ENCODE assay signal across 9 cellular contexts in genomic region chr7:143490719-143491306, GRCh38. TPM values are rescaled to one million over a fixed set of nuclear protein-coding genes. Genes with fewer than 3 reads are reported as not detected.
A peak's percentile ranks its signal among the peaks of the same experiment; 100 is the strongest.
DNase-seq lines count a peak whose midpoint lies in the region; ATAC-seq, FAIRE-seq and TF ChIP-seq lines count a peak whose summit lies in the region.
"Had no signal": no experiment of that assay in that cellular context is flagged by ENCODE, and none has a peak within 500 bp of the region (broad histone marks: within the 10 kb centered on the region; RNA-seq: fewer than 3 reads in every experiment).

No MANE protein-coding gene starts in this region.

- ATAC-seq in WTC11 (peak; percentile 98), HG02678 (IDR thresholded peaks at IDR 0.05; ENCODE audit: unreplicated experiment) (no peak)

- no peak overlapping the region for H3K27ac ChIP-seq in keratinocyte (ENCODE audit: control insufficient read depth, insufficient read depth, low read length)

- H3K4me1 ChIP-seq in BE2C: peaks cover 19% of the 10 kb centered on the region
- peaks cover 10% of the 10 kb centered on the region for H3K4me1 ChIP-seq in keratinocyte (ENCODE audit: control insufficient read depth, extremely low read depth, insufficient read depth, low read length)

- no peaks in the 10 kb centered on the region for H3K79me2 ChIP-seq in keratinocyte (ENCODE audit: control insufficient read depth, insufficient read depth, low read length)

- in situ Hi-C loops in KBM-7 (cut with MboI; ENCODE audit: low pct_unique_long_range_greater_than_20kb, low sequenced_read_pairs): no loop called here

- no peak overlapping the region for H3K4me3 ChIP-seq in BE2C (ENCODE audit: low read depth, low read length)
- H3K4me3 ChIP-seq in HFF-Myc (replicated peaks; ENCODE audit: low read depth, low read length): no peak overlapping the region
- H3K4me3 ChIP-seq in keratinocyte (ENCODE audit: control insufficient read depth in 2 of 3, extremely low read depth in 1 of 3, insufficient read depth in 2 of 3, low read depth in 1 of 3, low read length in 3 of 3): no peak overlapping the region

- POLR2A ChIA-PET in WTC11 (lab: Charles Lee): no interaction called here

- CTCF ChIA-PET in WTC11 (lab: Charles Lee): interaction anchor here (0.7 to 1.5 kb wide), 3 partner anchors 11 to 73 kb away, joined by 3 to 7 read pairs (median 3); no protein-coding TSS in a partner anchor

- H3K27ac Mint-ChIP-seq in WTC11: no peak overlapping the region

- no peaks in the 10 kb centered on the region for H3K36me3 Mint-ChIP-seq in WTC11

- peak; percentile 47 for DNase-seq in BE2C
- DNase-seq in HFF-Myc (ENCODE audit: extremely low read depth, low read depth): no peak
- peak; percentile 48 for DNase-seq in WTC11 (ENCODE audit: low spot score)
- DNase-seq in keratinocyte (ENCODE audit: low read depth, low spot score): no peak
- DNase-seq in NCI-H1436 treated with DMSO at 0.1 percent for 48 hours (lab: John Stamatoyannopoulos, UW): no peak
- no peak for DNase-seq in GF-D8 (lab: John Stamatoyannopoulos, UW)
- no peak for DNase-seq in KBM-7

- H3K4me2 ChIP-seq in keratinocyte (ENCODE audit: control insufficient read depth, extremely low read depth, insufficient read depth, low read depth, low read length): no peak overlapping the region

- H3K27me3 ChIP-seq in BE2C: no peaks in the 10 kb centered on the region; the same call in 1 of the 2 replicates
- H3K27me3 ChIP-seq in keratinocyte (ENCODE audit: control insufficient read depth, extremely low read depth, insufficient read depth, low read length): no peaks in the 10 kb centered on the region

- no peak overlapping the region for H3K9ac ChIP-seq in keratinocyte (ENCODE audit: control insufficient read depth, extremely low read depth, insufficient read depth, low read length)

- H3K27me3 Mint-ChIP-seq in WTC11 (ENCODE audit: low read depth): no peaks in the 10 kb centered on the region

- no peak overlapping the region for H2AFZ ChIP-seq in keratinocyte (ENCODE audit: control insufficient read depth, low read length)

- dilution Hi-C loops in keratinocyte (cut with MboI; ENCODE audit: extremely low pct_ligation_motif_present, low sequenced_read_pairs): no loop called here

- peak; percentile 43 for FAIRE-seq in keratinocyte (lab: Jason Lieb, UNC)
- FAIRE-seq: TTC549 had no signal

- H4K20me1 ChIP-seq in keratinocyte (ENCODE audit: control insufficient read depth, extremely low read depth, insufficient read depth, low read length): no peaks in the 10 kb centered on the region

- H3K9me1 ChIP-seq in keratinocyte (ENCODE audit: control insufficient read depth, extremely low read depth, insufficient read depth, low read length): no peaks in the 10 kb centered on the region

- H3K4me1 Mint-ChIP-seq in WTC11: peaks cover 3% of the 10 kb centered on the region; the same call in 1 of the 2 replicates

- H3K36me3 ChIP-seq in BE2C: no peaks in the 10 kb centered on the region
- H3K36me3 ChIP-seq in keratinocyte (ENCODE audit: control insufficient read depth in 2 of 2, extremely low read depth in 1 of 2, insufficient read depth in 2 of 2, low read length in 2 of 2): no peaks in the 10 kb centered on the region

- no peaks in the 10 kb centered on the region for H3K9me3 ChIP-seq in BE2C
- no peaks in the 10 kb centered on the region for H3K9me3 ChIP-seq in keratinocyte (ENCODE audit: control insufficient read depth, low read depth, low read length)

- no peaks in the 10 kb centered on the region; the same call in 1 of the 2 replicates for H3K9me3 Mint-ChIP-seq in WTC11

- H3K4me3 Mint-ChIP-seq in WTC11: no peak overlapping the region

- TF ChIP-seq CTCF in BE2C (IDR thresholded peaks at IDR 0.05; ENCODE audit: low read depth, low read length): peak; percentile 52
- TF ChIP-seq CTCF in HFF-Myc (IDR thresholded peaks at IDR 0.05; ENCODE audit: low read depth, low read length, missing control alignments): peak; percentile 64
- no peak for TF ChIP-seq CTCF in WTC11 (IDR thresholded peaks at IDR 0.05)
- peak; percentile 54 to 73 (median 70) for TF ChIP-seq CTCF in keratinocyte (optimal IDR thresholded peaks at IDR 0.05 in 1 of 3, IDR thresholded peaks at IDR 0.05 in 1 of 3, conservative IDR thresholded peaks at IDR 0.05 in 1 of 3; ENCODE audit: extremely low read depth in 1 of 3, insufficient read depth in 2 of 3, low read length in 3 of 3)

TF ChIP-seq in WTC11, 78 proteins besides CTCF, POLR2A, EP300 and RAD21 (continues in another document):
- TF ChIP-seq ZNF281 (CRISPR knock-in tag; IDR thresholded peaks at IDR 0.05) (no peak), ESRRA (CRISPR knock-in tag; IDR thresholded peaks at IDR 0.05; ENCODE audit: borderline replicate concordance) (no peak), MLX (CRISPR knock-in tag; IDR thresholded peaks at IDR 0.05) (no peak), AFF4 (CRISPR knock-in tag; IDR thresholded peaks at IDR 0.05; ENCODE audit: borderline replicate concordance) (no peak), HMGA2 (CRISPR knock-in tag; IDR thresholded peaks at IDR 0.05) (no peak)

RNA-seq across cellular contexts. Expression of gene TAS2R41, which starts 13.1 kb away (rescaled TPM):
- not detected for polyA plus RNA-seq in BE2C (2012; ENCODE audit: insufficient read depth, insufficient read length, low read depth)
- 0.31 to 0.44 TPM in 2 of 3 replicates, not detected in the other for total RNA-seq in WTC11 (2021)
- polyA plus RNA-seq in keratinocyte: not detected in 3 replicates
- not detected for polyA plus RNA-seq in keratinocyte (2011; ENCODE audit: low read depth)
- polyA plus RNA-seq in keratinocyte (2011; cell fraction: cytosol; rRNA removed): not detected in 2 replicates
- 0.27 and 0.45 TPM in 2 replicates for polyA plus RNA-seq in keratinocyte (2011; cell fraction: nucleus; rRNA removed)
- polyA plus RNA-seq in keratinocyte (2012; ENCODE audit: low replicate concordance): not detected in 2 replicates
- polyA minus RNA-seq in keratinocyte: 1.0 to 1.2 TPM in 2 of 3 replicates, not detected in the other
- polyA minus RNA-seq in keratinocyte (2011; cell fraction: cytosol; rRNA and poly(A)+ RNA removed): not detected
- polyA minus RNA-seq in keratinocyte (2011; cell fraction: nucleus; rRNA and poly(A)+ RNA removed): 0.84 and 1.9 TPM in 2 replicates

RNA-seq across cellular contexts. Expression of gene TAS2R60, which starts 47.6 kb away (rescaled TPM):
- not detected for polyA plus RNA-seq in BE2C (2012; ENCODE audit: insufficient read depth, insufficient read length, low read depth)
- 0.21 to 0.39 TPM (median 0.24 TPM) in 3 replicates for total RNA-seq in WTC11 (2021)
- polyA plus RNA-seq in keratinocyte: 0.08 to 0.20 TPM (median 0.17 TPM) in 3 replicates
- polyA plus RNA-seq in keratinocyte (2011; ENCODE audit: low read depth): not detected
- polyA plus RNA-seq in keratinocyte (2011; cell fraction: cytosol; rRNA removed): not detected in 2 replicates
- polyA plus RNA-seq in keratinocyte (2011; cell fraction: nucleus; rRNA removed): 0.27 and 0.56 TPM in 2 replicates
- polyA plus RNA-seq in keratinocyte (2012; ENCODE audit: low replicate concordance): 0.18 TPM in 1 of 2 replicates, not detected in the other
- 0.63 to 2.3 TPM in 2 of 3 replicates, not detected in the other for polyA minus RNA-seq in keratinocyte
- not detected for polyA minus RNA-seq in keratinocyte (2011; cell fraction: cytosol; rRNA and poly(A)+ RNA removed)
- 1.4 and 3.3 TPM in 2 replicates for polyA minus RNA-seq in keratinocyte (2011; cell fraction: nucleus; rRNA and poly(A)+ RNA removed)

Comparison
In these comparisons a context has a peak if more than half of its experiments do, and no peak if none do; other contexts are left out.
1. DNase-seq: peak in BE2C (single experiment) and WTC11 (single experiment); none in HFF-Myc (single experiment), keratinocyte (single experiment), NCI-H1436 treated with DMSO at 0.1 percent for 48 hours (single experiment), GF-D8 (single experiment) and KBM-7 (single experiment).